In the genomic region with DNA sequence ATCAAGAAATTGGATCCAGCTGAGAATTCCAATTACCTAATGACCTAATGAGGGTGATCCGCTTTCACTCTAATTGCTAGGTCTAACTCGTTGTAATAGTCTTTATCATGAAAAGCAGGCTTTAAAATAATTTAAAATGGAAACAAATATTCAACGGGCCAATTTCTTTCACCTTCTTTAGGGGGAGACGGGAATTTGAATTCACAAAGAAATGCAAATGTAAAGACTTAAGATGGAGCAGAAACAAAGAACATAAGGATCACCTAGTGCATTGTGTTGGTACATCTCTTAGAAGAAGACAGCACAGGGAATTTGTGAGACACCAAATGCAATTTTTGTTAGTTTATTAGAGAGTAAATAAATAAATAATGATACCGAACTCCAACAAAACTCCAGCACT, we compare ENCODE assay signal across 11 cellular contexts. TPM values are rescaled to one million over a fixed set of nuclear protein-coding genes. Genes with fewer than 3 reads are reported as not detected.
DNase-seq lines count a peak whose midpoint lies in the region; TF ChIP-seq lines count a peak whose summit lies in the region.
"Had no signal": no experiment of that assay in that cellular context is flagged by ENCODE, and none has a peak within 500 bp of the region (broad histone marks: within the 10 kb centered on the region; RNA-seq: fewer than 3 reads in every experiment).

No MANE protein-coding gene starts in this region.

- peaks cover 9% of the 10 kb centered on the region; the same call in 1 of the 2 replicates for H3F3A ChIP-seq in MM.1S (ENCODE audit: insufficient read depth, low read length)

- H3K4me3 ChIP-seq in MM.1S (ENCODE audit: low read length) (peak overlapping the region; percentile 96), esophagus squamous epithelium (peak overlapping the region; percentile 38 to 65 (median 55)), parathyroid adenoma (ENCODE audit: low read depth, low read length) (peak overlapping the region; percentile 56), lower leg skin (ENCODE audit: low read depth, poor library complexity, severe bottlenecking) (no peak overlapping the region)

- H2AFZ ChIP-seq in MM.1S (ENCODE audit: low read length) (peak overlapping the region; percentile 100), parathyroid adenoma (peak overlapping the region; percentile 94)

- peak overlapping the region; percentile 94 for H3K4me2 ChIP-seq in MM.1S (ENCODE audit: low read depth, low read length)
- peak overlapping the region; percentile 68 for H3K4me2 ChIP-seq in parathyroid adenoma (ENCODE audit: low read length)

- H3K27me3 ChIP-seq in MM.1S (replicated peaks; ENCODE audit: insufficient read depth, low read length) (no peaks in the 10 kb centered on the region), esophagus squamous epithelium (peaks cover 8 to 66% (median 19%) of the 10 kb centered on the region in 4 donors), parathyroid adenoma (ENCODE audit: control insufficient read depth, insufficient read depth, low read length) (no peaks in the 10 kb centered on the region)

- DNase-seq in D341Med (ENCODE audit: low spot score) = peak; percentile 21
- DNase-seq in MM.1S = no peak
- no peak for DNase-seq in esophagus squamous epithelium (lab: John Stamatoyannopoulos, UW)
- no peak for DNase-seq in lower leg skin (ENCODE audit: low spot score in 2 of 2)
- DNase-seq in HPDE6-E6E7 (ENCODE audit: extremely low spot score) = no peak
- no peak for DNase-seq in T-helper 9 cell
- DNase-seq in hypothalamus (lab: John Stamatoyannopoulos, UW) = no peak
- DNase-seq: CD4-positive, alpha-beta T cell; OCI-M1; stimulated activated CD4-positive, alpha-beta T cell treated with anti-CD3 and anti-CD28 coated beads, Interleukin-4, amount 100 ng/mL, for 4 hours had no signal

- no peaks in the 10 kb centered on the region for H4K20me1 ChIP-seq in MM.1S (ENCODE audit: insufficient read depth, low read length)

- H3K79me2 ChIP-seq in MM.1S (ENCODE audit: low read length) (no peaks in the 10 kb centered on the region), parathyroid adenoma (no peaks in the 10 kb centered on the region)

- H3K27ac ChIP-seq in MM.1S (ENCODE audit: low read length) = no peak overlapping the region
- H3K27ac ChIP-seq in esophagus squamous epithelium = no peak overlapping the region
- H3K27ac ChIP-seq in parathyroid adenoma = peak overlapping the region; percentile 11

- WGBS in esophagus squamous epithelium, 2 donors = 12 to 18% methylated on average over 5 of the region's 5 CpGs
- WGBS in lower leg skin, 2 donors = 12 to 16% methylated on average over 5 of the region's 5 CpGs

- H3K4me1 ChIP-seq in MM.1S (ENCODE audit: low read length) (no peaks in the 10 kb centered on the region), esophagus squamous epithelium (peaks cover 26 to 41% (median 29%) of the 10 kb centered on the region in 3 donors), parathyroid adenoma (peaks cover 6% of the 10 kb centered on the region)

- H3K9me3 ChIP-seq in MM.1S (replicated peaks; ENCODE audit: insufficient read depth, low read length) (no peaks in the 10 kb centered on the region), esophagus squamous epithelium (no peaks in the 10 kb centered on the region), parathyroid adenoma (ENCODE audit: control insufficient read depth, low read length) (no peaks in the 10 kb centered on the region)

- H3K9me2 ChIP-seq in MM.1S (replicated peaks; ENCODE audit: insufficient read depth, low read length) = no peaks in the 10 kb centered on the region

- intact Hi-C loops in esophagus squamous epithelium (cut with DNase I) = no loop called here
- intact Hi-C loops in lower leg skin (cut with DNase I; ENCODE audit: low total_unique reads) = no loop called here

- no peak for TF ChIP-seq CTCF in MM.1S (IDR thresholded peaks at IDR 0.05; ENCODE audit: low read length)
- no peak for TF ChIP-seq CTCF in esophagus squamous epithelium (IDR thresholded peaks at IDR 0.05)
- no peak for TF ChIP-seq CTCF in parathyroid adenoma (IDR thresholded peaks at IDR 0.05)
- no peak for TF ChIP-seq CTCF in lower leg skin (IDR thresholded peaks at IDR 0.05)

- H3K9ac ChIP-seq in MM.1S (ENCODE audit: low read length) = peak overlapping the region; percentile 23; the same call in 1 of the 2 replicates
- H3K9ac ChIP-seq in parathyroid adenoma = no peak overlapping the region

- H3K36me3 ChIP-seq in MM.1S (replicated peaks; ENCODE audit: insufficient read depth, low read length) = no peaks in the 10 kb centered on the region
- H3K36me3 ChIP-seq in esophagus squamous epithelium = no peaks in the 10 kb centered on the region
- H3K36me3 ChIP-seq in parathyroid adenoma (ENCODE audit: control insufficient read depth, insufficient read depth, low read length) = no peaks in the 10 kb centered on the region

- TF ChIP-seq POLR2A in esophagus squamous epithelium (IDR thresholded peaks at IDR 0.05) = no peak
- no peak for TF ChIP-seq POLR2A in lower leg skin (IDR thresholded peaks at IDR 0.05)

RNA-seq across cellular contexts. Expression of gene KCNN2, which starts 1.5 kb away (rescaled TPM):
- total RNA-seq in esophagus squamous epithelium (under 1 TPM in 2 of 4 donors, not detected in 2; 0.18 to 0.19 TPM), lower leg skin (1 to 10 TPM in 2 of 4 donors, under 1 TPM in 2; 0.17 to 1.3 (median 0.98) TPM)
- total RNA-seq: CD4-positive, alpha-beta T cell had no signal
